ENCODE assay signal across 10 cellular contexts in genomic region chr14:75281691-75282000, GRCh38. TPM values are rescaled to one million over a fixed set of nuclear protein-coding genes. Genes with fewer than 3 reads are reported as not detected.
DNase-seq lines count a peak whose midpoint lies in the region; ATAC-seq, FAIRE-seq and TF ChIP-seq lines count a peak whose summit lies in the region.
"Had no signal": no experiment of that assay in that cellular context is flagged by ENCODE, and none has a peak within 500 bp of the region (broad histone marks: within the 10 kb centered on the region; RNA-seq: fewer than 3 reads in every experiment).

No MANE protein-coding gene starts in this region.

- WGBS in transverse colon (ENCODE audit: low coverage in 1 of 2), 2 donors: 94 to 100% methylated on average over 1 of the region's 1 CpG
- 71 to 74% methylated on average over 1 of the region's 1 CpG for WGBS in pancreas, 2 donors

- no peak for ATAC-seq in naive thymus-derived CD4-positive, alpha-beta T cell
- ATAC-seq in pancreas: no peak
- ATAC-seq: left lobe of liver had no signal

- peaks cover 16% of the 10 kb centered on the region for H3K36me3 Mint-ChIP-seq in activated naive CD8-positive, alpha-beta T cell
- peaks cover 25% of the 10 kb centered on the region for H3K36me3 Mint-ChIP-seq in activated naive CD8-positive, alpha-beta T cell treated with anti-CD3 and anti-CD28 coated beads for 36 hours
- peaks cover 3 to 12% (median 5%) of the 10 kb centered on the region in 5 donors for H3K36me3 Mint-ChIP-seq in naive thymus-derived CD4-positive, alpha-beta T cell

- FAIRE-seq in pancreas (lab: Jason Lieb, UNC): no peak

- H3K4me3 Mint-ChIP-seq in activated naive CD8-positive, alpha-beta T cell: peak overlapping the region; percentile 93
- no peak overlapping the region for H3K4me3 Mint-ChIP-seq in activated naive CD8-positive, alpha-beta T cell treated with anti-CD3 and anti-CD28 coated beads for 36 hours
- peak overlapping the region in 6 of 10 donors; percentile 15 to 95 (median 82) for H3K4me3 Mint-ChIP-seq in naive thymus-derived CD4-positive, alpha-beta T cell

- H3K4me3 ChIP-seq in dorsolateral prefrontal cortex (peak overlapping the region in 35 of 59 donors; percentile 9 to 97 (median 87)), transverse colon (peak overlapping the region in 2 of 4 donors; percentile 54 to 69), pancreas (peak overlapping the region in 2 of 4 donors; percentile 83 to 99)
- no peak overlapping the region for H3K4me3 ChIP-seq in naive thymus-derived CD4-positive, alpha-beta T cell (ENCODE audit: low read length)

- TF ChIP-seq CTCF in dorsolateral prefrontal cortex (IDR thresholded peaks at IDR 0.05 in 54 of 56, conservative IDR thresholded peaks at IDR 0.05 in 2 of 56; ENCODE audit: low read depth in 1 of 56, partially characterized antibody in 56 of 56) (no peak), transverse colon (IDR thresholded peaks at IDR 0.05) (no peak), pancreas (IDR thresholded peaks at IDR 0.05) (no peak)

- no peak overlapping the region for H3K27ac Mint-ChIP-seq in activated naive CD8-positive, alpha-beta T cell
- no peak overlapping the region for H3K27ac Mint-ChIP-seq in activated naive CD8-positive, alpha-beta T cell treated with anti-CD3 and anti-CD28 coated beads for 36 hours
- H3K27ac Mint-ChIP-seq in naive thymus-derived CD4-positive, alpha-beta T cell: peak overlapping the region in 6 of 9 donors; percentile 65 to 99 (median 92)

- DNase-seq in activated naive CD8-positive, alpha-beta T cell treated with anti-CD3 and anti-CD28 coated beads for 36 hours: no peak
- DNase-seq in dorsolateral prefrontal cortex (no peak), transverse colon (no peak), NCI-H1092 (lab: John Stamatoyannopoulos, UW) (no peak), NCI-H526 treated with DMSO at 0.1 percent for 48 hours (lab: John Stamatoyannopoulos, UW) (no peak), pancreas (no peak)
- DNase-seq in naive thymus-derived CD4-positive, alpha-beta T cell: no peak
- DNase-seq: stimulated activated CD4-positive, alpha-beta T cell treated with anti-CD3 and anti-CD28 coated beads, Interleukin-2, amount 100 ng/mL, for 24 hours had no signal

- H3K27ac ChIP-seq in dorsolateral prefrontal cortex (peak overlapping the region in 3 of 59 donors; percentile 35 to 99 (median 48)), transverse colon (peak overlapping the region; percentile 96 to 99 (median 98)), pancreas (no peak overlapping the region)
- no peak overlapping the region for H3K27ac ChIP-seq in naive thymus-derived CD4-positive, alpha-beta T cell (ENCODE audit: low read depth, low read length)

- H3K4me1 ChIP-seq in naive thymus-derived CD4-positive, alpha-beta T cell (ENCODE audit: control insufficient read depth in 2 of 2, insufficient read depth in 2 of 2, low read length in 2 of 2): peaks cover 24 to 26% of the 10 kb centered on the region in 2 donors
- peaks cover 13 to 58% (median 23%) of the 10 kb centered on the region in 4 donors for H3K4me1 ChIP-seq in transverse colon
- peaks cover 10 to 29% (median 13%) of the 10 kb centered on the region in 3 donors for H3K4me1 ChIP-seq in pancreas

- no peak for TF ChIP-seq POLR2A in transverse colon (IDR thresholded peaks at IDR 0.05)

- no peaks in the 10 kb centered on the region for H3K9me3 ChIP-seq in naive thymus-derived CD4-positive, alpha-beta T cell (ENCODE audit: control insufficient read depth in 2 of 3, low read length in 3 of 3)
- no peaks in the 10 kb centered on the region for H3K9me3 ChIP-seq in transverse colon
- no peaks in the 10 kb centered on the region for H3K9me3 ChIP-seq in pancreas

- no peak for TF ChIP-seq EP300 in transverse colon (IDR thresholded peaks at IDR 0.05; ENCODE audit: low read depth)

- no peaks in the 10 kb centered on the region for H3K9me3 Mint-ChIP-seq in activated naive CD8-positive, alpha-beta T cell (ENCODE audit: low read depth)
- H3K9me3 Mint-ChIP-seq in activated naive CD8-positive, alpha-beta T cell treated with anti-CD3 and anti-CD28 coated beads for 36 hours: no peaks in the 10 kb centered on the region
- H3K9me3 Mint-ChIP-seq in naive thymus-derived CD4-positive, alpha-beta T cell: peaks cover 0 to 24% (median 0%) of the 10 kb centered on the region in 11 donors

- CTCF ChIA-PET in naive thymus-derived CD4-positive, alpha-beta T cell (lab: Charles Lee): interaction anchor here (0.5 kb wide), 1 partner anchor 29 kb away, joined by 3 read pairs; no protein-coding TSS in a partner anchor

- peaks cover 5% of the 10 kb centered on the region for H3K27me3 Mint-ChIP-seq in activated naive CD8-positive, alpha-beta T cell
- peaks cover 23% of the 10 kb centered on the region for H3K27me3 Mint-ChIP-seq in activated naive CD8-positive, alpha-beta T cell treated with anti-CD3 and anti-CD28 coated beads for 36 hours
- peaks cover 0 to 74% (median 3%) of the 10 kb centered on the region in 5 donors for H3K27me3 Mint-ChIP-seq in naive thymus-derived CD4-positive, alpha-beta T cell

- intact Hi-C loops in dorsolateral prefrontal cortex (cut with DNase I) (no loop called here), transverse colon (cut with DNase I; ENCODE audit: low total_unique reads) (no loop called here), pancreas (cut with DNase I) (loop anchor here in 1 of 3 donors (10.0 kb wide), 1 partner anchor 117 kb away; no protein-coding TSS in a partner anchor)
- intact Hi-C loops in naive thymus-derived CD4-positive, alpha-beta T cell (cut with micrococcal nuclease): no loop called here

- H3K36me3 ChIP-seq in naive thymus-derived CD4-positive, alpha-beta T cell (ENCODE audit: control insufficient read depth in 2 of 3, insufficient read depth in 3 of 3, low read length in 3 of 3): peaks cover 0 to 22% (median 0%) of the 10 kb centered on the region in 3 experiments
- peaks cover 0 to 14% (median 6%) of the 10 kb centered on the region in 4 donors for H3K36me3 ChIP-seq in transverse colon
- H3K36me3 ChIP-seq in pancreas: peaks cover 0 to 18% (median 0%) of the 10 kb centered on the region in 3 donors

- peaks cover 39% of the 10 kb centered on the region for H3K4me1 Mint-ChIP-seq in activated naive CD8-positive, alpha-beta T cell (ENCODE audit: low read depth)
- H3K4me1 Mint-ChIP-seq in activated naive CD8-positive, alpha-beta T cell treated with anti-CD3 and anti-CD28 coated beads for 36 hours: peaks cover 33% of the 10 kb centered on the region
- H3K4me1 Mint-ChIP-seq in naive thymus-derived CD4-positive, alpha-beta T cell: peaks cover 17 to 43% (median 29%) of the 10 kb centered on the region in 7 donors

- H3K27me3 ChIP-seq in dorsolateral prefrontal cortex (no peaks in the 10 kb centered on the region), transverse colon (no peaks in the 10 kb centered on the region), pancreas (no peaks in the 10 kb centered on the region)
- peaks cover 3 to 5% of the 10 kb centered on the region in 2 donors for H3K27me3 ChIP-seq in naive thymus-derived CD4-positive, alpha-beta T cell (ENCODE audit: control insufficient read depth in 2 of 2, insufficient read depth in 2 of 2, low read length in 2 of 2)

- in situ Hi-C loops in transverse colon (cut with MboI; ENCODE audit: low pct_ligation_motif_present in 1 of 4, low pct_unique_long_range_greater_than_20kb in 1 of 4, low sequenced_read_pairs in 3 of 4): no loop called here

- POLR2A ChIA-PET in naive thymus-derived CD4-positive, alpha-beta T cell (lab: Charles Lee): interaction anchor here (0.8 to 1.5 kb wide), 5 partner anchors 9 to 106 kb away, joined by 3 to 5 read pairs (median 3); no protein-coding TSS in a partner anchor

RNA-seq across cellular contexts. Expression of gene FOS, which starts 3.0 kb away (rescaled TPM):
- 10 to 100 TPM; 19.5 to 20.0 TPM for total RNA-seq in activated naive CD8-positive, alpha-beta T cell treated with anti-CD3 and anti-CD28 coated beads for 36 hours
- total RNA-seq in dorsolateral prefrontal cortex (100 to 1,000 TPM in 38 of 120 experiments, 10 to 100 TPM in 81, 1 to 10 TPM in 1; 7.4 to 738 (median 68.8) TPM), transverse colon (1,000 to 10,000 TPM in 2 of 4 donors, 100 to 1,000 TPM in 2; 345 to 1,356 (median 884) TPM), pancreas (100 to 1,000 TPM in 2 of 6 donors, 10 to 100 TPM in 4; 56.4 to 209 (median 81.4) TPM)
- total RNA-seq in naive thymus-derived CD4-positive, alpha-beta T cell: 1,000 to 10,000 TPM in 2 of 5 experiments, 10 to 100 TPM in 2, 1 to 10 TPM in 1; 9.4 to 4,557 (median 14.4) TPM
- 10 to 100 TPM; 27.5 to 96.7 TPM for polyA plus RNA-seq in naive thymus-derived CD4-positive, alpha-beta T cell
- polyA plus RNA-seq in pancreas: 100 to 1,000 TPM; 103 to 303 TPM

Comparison
In these comparisons a context has a peak if more than half of its experiments do, and no peak if none do; other contexts are left out.
1. H3K27ac Mint-ChIP-seq: peak in naive thymus-derived CD4-positive, alpha-beta T cell (6 of 9); none in activated naive CD8-positive, alpha-beta T cell (single experiment) and activated naive CD8-positive, alpha-beta T cell treated with anti-CD3 and anti-CD28 coated beads for 36 hours (single experiment).
2. H3K27ac ChIP-seq: peak in transverse colon (4 of 4); none in naive thymus-derived CD4-positive, alpha-beta T cell (single experiment) and pancreas (0 of 4).